ENCODE assay signal across 8 cellular contexts in genomic region chr15:67066041-67067021, GRCh38. TPM values are rescaled to one million over a fixed set of nuclear protein-coding genes. Genes with fewer than 3 reads are reported as not detected.
DNase-seq lines count a peak whose midpoint lies in the region; TF ChIP-seq lines count a peak whose summit lies in the region.

No MANE protein-coding gene starts in this region.

- peak overlapping the region; percentile 86 for H3K4me3 ChIP-seq in GM12865 (ENCODE audit: low read depth, low read length)
- H3K4me3 ChIP-seq in sigmoid colon = peak overlapping the region; percentile 55 to 90 (median 83)

- intact Hi-C loops in head of caudate nucleus (cut with DNase I) = no loop called here
- intact Hi-C loops in sigmoid colon (cut with DNase I) = loop anchor here (5.0 to 10.0 kb wide), 3 partner anchors 81 to 122 kb away; no protein-coding TSS in a partner anchor

- peak; percentile 12 for DNase-seq in GM12865 (ENCODE audit: low read depth)
- DNase-seq in HuH-7.5 (ENCODE audit: low spot score) = peak; percentile 52
- DNase-seq in activated effector memory CD4-positive, alpha-beta T cell treated with Interleukin-2 at 50 U/mL for 16 hours = peak; percentile 18
- peak in 37 of 42 donors; percentile 22 to 80 (median 52) for DNase-seq in head of caudate nucleus
- peak; percentile 72 for DNase-seq in sigmoid colon
- no peak for DNase-seq in epidermal melanocyte (ENCODE audit: insufficient read length, low spot score)
- DNase-seq in cerebellum (ENCODE audit: low spot score) = no peak
- no peak for DNase-seq in AML-193 (lab: John Stamatoyannopoulos, UW)

- WGBS in sigmoid colon, 2 donors = 0% methylated on average over 74 of the region's 74 CpGs

- TF ChIP-seq POLR2A in sigmoid colon (IDR thresholded peaks at IDR 0.05) = no peak

- H3K27ac ChIP-seq in sigmoid colon = peak overlapping the region; percentile 88 to 96 (median 94)

- TF ChIP-seq CTCF in GM12865 (IDR thresholded peaks at IDR 0.05; ENCODE audit: insufficient read depth, low read depth, low read length, missing control alignments) (no peak), sigmoid colon (IDR thresholded peaks at IDR 0.05) (no peak)

- no peak for TF ChIP-seq EP300 in sigmoid colon (IDR thresholded peaks at IDR 0.05)

- H3K4me1 ChIP-seq in sigmoid colon = peaks cover 0 to 51% (median 39%) of the 10 kb centered on the region in 4 donors

- no peaks in the 10 kb centered on the region for H3K9me3 ChIP-seq in sigmoid colon

- H3K27me3 ChIP-seq in sigmoid colon = no peaks in the 10 kb centered on the region

- no peaks in the 10 kb centered on the region for H3K36me3 ChIP-seq in sigmoid colon

RNA-seq across cellular contexts. Expression of gene SMAD3, which starts 0.9 kb away (rescaled TPM):
- total RNA-seq in sigmoid colon (10 to 100 TPM; 17.8 to 28.2 (median 18.4) TPM), cerebellum (10.4 TPM)
- 10 to 100 TPM; 12.5 to 23.2 (median 13.8) TPM for polyA plus RNA-seq in sigmoid colon

Comparison
In these comparisons a context has a peak if more than half of its experiments do, and no peak if none do; other contexts are left out.
1. DNase-seq: peak in GM12865 (single experiment), HuH-7.5 (single experiment), activated effector memory CD4-positive, alpha-beta T cell treated with Interleukin-2 at 50 U/mL for 16 hours (single experiment), head of caudate nucleus (37 of 42) and sigmoid colon (single experiment); none in epidermal melanocyte (single experiment), cerebellum (single experiment) and AML-193 (0 of 2).